Comparison of ENCODE assay signal across 29 cellular contexts in genomic region chr1:119321661-119322419, GRCh38. TPM values are rescaled to one million over a fixed set of nuclear protein-coding genes. Genes with fewer than 3 reads are reported as not detected.
"Had no signal": no experiment of that assay in that cellular context is flagged by ENCODE, and none has a peak within 500 bp of the region (broad histone marks: within the 10 kb centered on the region; RNA-seq: fewer than 3 reads in every experiment).

No MANE protein-coding gene starts in this region.

- H3K4me3 Mint-ChIP-seq: activated B cell treated with CpG ODN at 0.5 μM for 24 hours; activated CD4-positive, alpha-beta T cell treated with anti-CD3 and anti-CD28 coated beads, Interleukin-2, amount 10 ng/mL, durations not matched to agents 24 days and 14 days; activated naive CD4-positive, alpha-beta T cell treated with anti-CD3 and anti-CD28 coated beads for 36 hours; activated naive CD8-positive, alpha-beta T cell; activated T-helper 17 cell treated with anti-CD3 and anti-CD28 coated beads, Interleukin-2, amount 50 U/mL, for 72 hours; T-cell had no signal

- H3K36me3 ChIP-seq: adrenal gland had no signal

- H3K27ac Mint-ChIP-seq: activated B cell treated with CpG ODN at 0.5 μM for 24 hours; activated CD4-positive, alpha-beta T cell treated with anti-CD3 and anti-CD28 coated beads, Interleukin-2, amount 10 ng/mL, durations not matched to agents 24 days and 14 days; activated naive CD4-positive, alpha-beta T cell treated with anti-CD3 and anti-CD28 coated beads for 36 hours; activated naive CD8-positive, alpha-beta T cell; activated T-helper 17 cell treated with anti-CD3 and anti-CD28 coated beads, Interleukin-2, amount 50 U/mL, for 72 hours; T-cell had no signal

- H3K9me3 Mint-ChIP-seq: activated B cell treated with CpG ODN at 0.5 μM for 24 hours; activated CD4-positive, alpha-beta T cell treated with anti-CD3 and anti-CD28 coated beads, Interleukin-2, amount 10 ng/mL, durations not matched to agents 24 days and 14 days; activated naive CD4-positive, alpha-beta T cell treated with anti-CD3 and anti-CD28 coated beads for 36 hours; activated T-helper 17 cell treated with anti-CD3 and anti-CD28 coated beads, Interleukin-2, amount 50 U/mL, for 72 hours; T-cell had no signal

- H3K36me3 Mint-ChIP-seq: activated naive CD8-positive, alpha-beta T cell; T-cell had no signal

- H3K27me3 ChIP-seq: adrenal gland had no signal

- H3K4me3 ChIP-seq: adrenal gland, SK-N-MC had no signal

- H3K9me3 ChIP-seq: adrenal gland had no signal

- ATAC-seq: activated T-helper 17 cell treated with anti-CD3 and anti-CD28 coated beads, Interleukin-2, amount 50 U/mL, for 72 hours; Panc1; Right ventricle myocardium inferior; T-cell had no signal

- H3K4me1 Mint-ChIP-seq: activated T-helper 17 cell treated with anti-CD3 and anti-CD28 coated beads, Interleukin-2, amount 50 U/mL, for 72 hours had no signal

- H3K4me1 ChIP-seq: adrenal gland had no signal

- H3K27ac ChIP-seq: adrenal gland, SK-N-MC had no signal

- DNase-seq: activated B cell treated with CpG ODN at 0.5 μM for 24 hours; activated CD4-positive, alpha-beta T cell treated with anti-CD3 and anti-CD28 coated beads for 1 hour; activated CD4-positive, alpha-beta T cell treated with anti-CD3 and anti-CD28 coated beads, Interleukin-2, amount 10 ng/mL, durations not matched to agents 24 days and 14 days; activated CD4-positive, alpha-beta T cell treated with anti-CD3 and anti-CD28 coated beads, Interleukin-2, amount 50 U/mL, for 48 hours; activated CD8-positive, alpha-beta memory T cell treated with anti-CD3 and anti-CD28 coated beads for 24 hours; activated gamma-delta T cell; activated naive CD4-positive, alpha-beta T cell treated with anti-CD3 and anti-CD28 coated beads for 36 hours; activated T-cell treated with anti-CD3 and anti-CD28 coated beads, Interleukin-2, amount 50 U/mL, for 48 hours; adrenal gland; anterior cingulate cortex; Karpas-422; MM.1S; NCI-H1105; NCI-H1436; NCI-H1694 treated with DMSO at 0.1 percent for 48 hours; NCI-H2029 treated with DMSO at 0.1 percent for 48 hours; NCI-H345; OCI-M1; RPMI8226; T-cell; T-helper 2 cell; T1000 had no signal

RNA-seq across cellular contexts. Expression of gene HAO2, which starts 46.7 kb away (rescaled TPM):
- total RNA-seq: activated B cell treated with CpG ODN at 0.5 μM for 24 hours; activated CD4-positive, alpha-beta T cell treated with anti-CD3 and anti-CD28 coated beads, Interleukin-2, amount 10 ng/mL, durations not matched to agents 24 days and 14 days; activated naive CD4-positive, alpha-beta T cell treated with anti-CD3 and anti-CD28 coated beads for 36 hours; activated T-helper 17 cell treated with anti-CD3 and anti-CD28 coated beads, Interleukin-2, amount 50 U/mL, for 72 hours; cardiac septum; cerebellum; Right ventricle myocardium inferior; T-cell had no signal
